Comparison of ENCODE assay signal across 22 cellular contexts in genomic region chr5:15034379-15034778, GRCh38.
"Had no signal": no experiment of that assay in that cellular context is flagged by ENCODE, and none has a peak within 500 bp of the region (broad histone marks: within the 10 kb centered on the region; RNA-seq: fewer than 3 reads in every experiment).

No MANE protein-coding gene starts in this region.

- H3K4me2 ChIP-seq: smooth muscle cell had no signal

- H3K36me3 ChIP-seq: heart left ventricle, left ventricle myocardium inferior, right atrium auricular region, right lobe of liver, tibial nerve, upper lobe of left lung, vagina had no signal

- H3K9me3 ChIP-seq: right lobe of liver, vagina had no signal

- ATAC-seq: heart left ventricle; naive thymus-derived CD8-positive, alpha-beta T cell; right lobe of liver; stimulated activated memory B cell treated with anti-CD40 and anti-IgM and Interleukin-4, amounts not matched to agents 10 μg/mL and 1 μg/mL and 100 μg/mL, for 72 hours; stimulated activated naive CD8-positive, alpha-beta T cell treated with anti-CD3 and anti-CD28 coated beads, Interleukin-15, amount 100 ng/mL, for 72 hours had no signal

- FAIRE-seq: islet of Langerhans had no signal

- H3K27ac ChIP-seq: heart left ventricle, left ventricle myocardium inferior, right atrium auricular region, right lobe of liver, tibial nerve, upper lobe of left lung, vagina had no signal

- H3K27me3 ChIP-seq: heart left ventricle, right atrium auricular region, right lobe of liver, tibial nerve, upper lobe of left lung, vagina had no signal

- H3K4me1 ChIP-seq: right atrium auricular region, right lobe of liver, tibial nerve, upper lobe of left lung, vagina had no signal

- DNase-seq: heart left ventricle; hypothalamus; immature natural killer cell; left ventricle myocardium inferior; naive thymus-derived CD8-positive, alpha-beta T cell; nucleus accumbens; right lobe of liver; stimulated activated CD4-positive, alpha-beta T cell treated with anti-CD3 and anti-CD28 coated beads, Interleukin-1b, Interleukin-23, amount 100 ng/mL, for 48 hours; stimulated activated CD4-positive, alpha-beta T cell treated with anti-CD3 and anti-CD28 coated beads, Interleukin-2, amount 100 ng/mL, for 48 hours; stimulated activated CD4-positive, alpha-beta T cell treated with anti-CD3 and anti-CD28 coated beads, Interleukin-4, amount 100 ng/mL, for 4 hours; stimulated activated CD8-positive, alpha-beta memory T cell treated with anti-CD3 and anti-CD28 coated beads, Interleukin-4, amount 100 ng/mL, for 48 hours; stimulated activated naive CD4-positive, alpha-beta T cell treated with Interleukin-2 at 50 U/mL for 16 hours; stimulated activated naive CD8-positive, alpha-beta T cell treated with anti-CD3 and anti-CD28 coated beads, Interleukin-15, amount 100 ng/mL, for 72 hours; substantia nigra; upper lobe of left lung had no signal

- H3K4me3 ChIP-seq: heart left ventricle, left ventricle myocardium inferior, lung, right atrium auricular region, right lobe of liver, smooth muscle cell, tibial nerve, upper lobe of left lung, vagina had no signal
